In the genomic region with DNA sequence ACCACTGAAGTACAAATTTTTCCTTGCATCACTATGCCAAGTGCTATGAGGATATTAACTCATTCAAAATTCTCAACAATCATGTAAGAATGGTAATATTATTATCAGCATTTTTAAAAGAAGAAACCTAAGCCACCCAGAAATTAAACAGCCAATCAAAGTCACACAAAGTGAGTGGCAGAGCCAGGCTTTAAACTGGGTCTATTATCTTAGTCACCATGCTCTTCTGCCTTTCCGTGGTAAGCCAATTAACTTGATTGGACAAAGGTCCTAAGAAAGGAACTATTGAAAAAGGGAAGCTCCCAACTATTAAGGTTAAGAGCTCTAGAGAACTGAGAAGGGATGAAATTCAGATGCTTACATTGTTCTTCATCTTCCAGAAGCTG, we compare ENCODE assay signal across 16 cellular contexts.
DNase-seq lines count a peak whose midpoint lies in the region; ATAC-seq and TF ChIP-seq lines count a peak whose summit lies in the region.
"Had no signal": no experiment of that assay in that cellular context is flagged by ENCODE, and none has a peak within 500 bp of the region (broad histone marks: within the 10 kb centered on the region; RNA-seq: fewer than 3 reads in every experiment).

No MANE protein-coding gene starts in this region.

- H3K36me3 Mint-ChIP-seq in CD4-positive, CD25-positive, alpha-beta regulatory T cell = no peaks in the 10 kb centered on the region
- no peaks in the 10 kb centered on the region for H3K36me3 Mint-ChIP-seq in activated T-helper 17 cell treated with anti-CD3 and anti-CD28 coated beads, Interleukin-2, amount 50 U/mL, for 72 hours (ENCODE audit: low read depth)
- H3K36me3 Mint-ChIP-seq: WTC11 had no signal

- H3K27me3 ChIP-seq in CD4-positive, CD25-positive, alpha-beta regulatory T cell (ENCODE audit: control insufficient read depth, insufficient read depth, low read length) = no peaks in the 10 kb centered on the region
- H3K27me3 ChIP-seq in right cardiac atrium (ENCODE audit: control insufficient read depth, insufficient read depth) = no peaks in the 10 kb centered on the region
- no peaks in the 10 kb centered on the region for H3K27me3 ChIP-seq in vagina
- H3K27me3 ChIP-seq: gastrocnemius medialis, SJSA1 had no signal

- peaks cover 8 to 43% (median 21%) of the 10 kb centered on the region in 4 donors for H3K4me1 Mint-ChIP-seq in CD4-positive, CD25-positive, alpha-beta regulatory T cell
- H3K4me1 Mint-ChIP-seq in activated T-helper 17 cell treated with anti-CD3 and anti-CD28 coated beads, Interleukin-2, amount 50 U/mL, for 72 hours = peaks cover 12% of the 10 kb centered on the region
- H3K4me1 Mint-ChIP-seq: nephron, WTC11 had no signal

- H3K27ac Mint-ChIP-seq in CD4-positive, CD25-positive, alpha-beta regulatory T cell = peak overlapping the region; percentile 86 to 99 (median 91)
- H3K27ac Mint-ChIP-seq in activated T-helper 17 cell treated with anti-CD3 and anti-CD28 coated beads, Interleukin-2, amount 50 U/mL, for 72 hours = peak overlapping the region; percentile 88
- H3K27ac Mint-ChIP-seq: dendritic cell treated with granulocyte-macrophage colony-stimulating factor and Interleukin-4, amounts not matched to agents 40 ng/mL and 50 ng/mL, for 4 days; nephron; WTC11 had no signal

- no peaks in the 10 kb centered on the region for H3K36me3 ChIP-seq in CD4-positive, CD25-positive, alpha-beta regulatory T cell (ENCODE audit: control insufficient read depth, insufficient read depth, low read length)
- no peaks in the 10 kb centered on the region for H3K36me3 ChIP-seq in vagina
- H3K36me3 ChIP-seq: BLaER1, gastrocnemius medialis, SJSA1 had no signal

- TF ChIP-seq CTCF in vagina (IDR thresholded peaks at IDR 0.05) = no peak

- H3K4me3 Mint-ChIP-seq in CD4-positive, CD25-positive, alpha-beta regulatory T cell = peak overlapping the region; percentile 76 to 94 (median 86)
- peak overlapping the region; percentile 84 for H3K4me3 Mint-ChIP-seq in activated T-helper 17 cell treated with anti-CD3 and anti-CD28 coated beads, Interleukin-2, amount 50 U/mL, for 72 hours
- H3K4me3 Mint-ChIP-seq: dendritic cell treated with granulocyte-macrophage colony-stimulating factor and Interleukin-4, amounts not matched to agents 40 ng/mL and 50 ng/mL, for 4 days; nephron; WTC11 had no signal

- 66% methylated on average over 1 of the region's 1 CpG for WGBS in right cardiac atrium

- peaks cover 4% of the 10 kb centered on the region for H3K27me3 Mint-ChIP-seq in CD4-positive, CD25-positive, alpha-beta regulatory T cell
- H3K27me3 Mint-ChIP-seq in activated T-helper 17 cell treated with anti-CD3 and anti-CD28 coated beads, Interleukin-2, amount 50 U/mL, for 72 hours = peaks cover 3% of the 10 kb centered on the region
- H3K27me3 Mint-ChIP-seq: dendritic cell treated with granulocyte-macrophage colony-stimulating factor and Interleukin-4, amounts not matched to agents 40 ng/mL and 50 ng/mL, for 4 days had no signal

- ATAC-seq in CD4-positive, CD25-positive, alpha-beta regulatory T cell (ENCODE audit: low read depth in 2 of 2) = peak in 1 of 2 donors; percentile 9
- ATAC-seq in GM18517 (IDR thresholded peaks at IDR 0.05; ENCODE audit: unreplicated experiment) = peak; percentile 18
- peak; percentile 9 for ATAC-seq in HG02870 (IDR thresholded peaks at IDR 0.05; ENCODE audit: unreplicated experiment)
- peak; percentile 0 for ATAC-seq in activated T-helper 17 cell treated with anti-CD3 and anti-CD28 coated beads, Interleukin-2, amount 50 U/mL, for 72 hours (replicated peaks)
- no peak for ATAC-seq in right cardiac atrium
- ATAC-seq: gastrocnemius medialis, WTC11 had no signal

- no peak for TF ChIP-seq POLR2A in vagina (IDR thresholded peaks at IDR 0.05)

- H3K4me1 ChIP-seq in CD4-positive, CD25-positive, alpha-beta regulatory T cell (ENCODE audit: control insufficient read depth, insufficient read depth, low read length, poor library complexity, severe bottlenecking) = peaks cover 9% of the 10 kb centered on the region
- H3K4me1 ChIP-seq in right cardiac atrium (ENCODE audit: control insufficient read depth, insufficient read depth, low read length) = no peaks in the 10 kb centered on the region
- H3K4me1 ChIP-seq in vagina = no peaks in the 10 kb centered on the region
- H3K4me1 ChIP-seq: BLaER1, gastrocnemius medialis, SJSA1 had no signal

- intact Hi-C loops in right cardiac atrium (cut with DNase I) = no loop called here
- intact Hi-C loops in vagina (cut with DNase I) = no loop called here

- peak overlapping the region; percentile 51 for H3K27ac ChIP-seq in CD4-positive, CD25-positive, alpha-beta regulatory T cell (ENCODE audit: insufficient read depth, low read length, poor library complexity, severe bottlenecking)
- H3K27ac ChIP-seq in right cardiac atrium (ENCODE audit: low read length) = no peak overlapping the region
- H3K27ac ChIP-seq in vagina = no peak overlapping the region
- H3K27ac ChIP-seq: BLaER1, gastrocnemius medialis, SJSA1 had no signal

- peak overlapping the region; percentile 81 for H3K4me3 ChIP-seq in CD4-positive, CD25-positive, alpha-beta regulatory T cell (ENCODE audit: low read depth, low read length)
- H3K4me3 ChIP-seq in right cardiac atrium (ENCODE audit: low read length) (no peak overlapping the region), vagina (no peak overlapping the region)
- H3K4me3 ChIP-seq: BLaER1, gastrocnemius medialis, SJSA1 had no signal

- no peaks in the 10 kb centered on the region for H3K9me3 Mint-ChIP-seq in CD4-positive, CD25-positive, alpha-beta regulatory T cell
- no peaks in the 10 kb centered on the region for H3K9me3 Mint-ChIP-seq in activated T-helper 17 cell treated with anti-CD3 and anti-CD28 coated beads, Interleukin-2, amount 50 U/mL, for 72 hours
- H3K9me3 Mint-ChIP-seq: dendritic cell treated with granulocyte-macrophage colony-stimulating factor and Interleukin-4, amounts not matched to agents 40 ng/mL and 50 ng/mL, for 4 days; WTC11 had no signal

- no peak for DNase-seq in CD4-positive, CD25-positive, alpha-beta regulatory T cell
- DNase-seq in SHP77 treated with DMSO at 0.1 percent for 48 hours (lab: John Stamatoyannopoulos, UW) = no peak
- no peak for DNase-seq in right cardiac atrium
- no peak for DNase-seq in SIG-M5 (lab: John Stamatoyannopoulos, UW)
- DNase-seq in vagina (ENCODE audit: extremely low spot score in 2 of 2) = no peak
- DNase-seq: gastrocnemius medialis, NCI-H1048, NCI-H524 treated with DMSO at 0.1 percent for 48 hours had no signal

- H3K9me3 ChIP-seq in CD4-positive, CD25-positive, alpha-beta regulatory T cell (ENCODE audit: control insufficient read depth in 2 of 2, low read length in 2 of 2) = no peaks in the 10 kb centered on the region
- H3K9me3 ChIP-seq in right cardiac atrium (ENCODE audit: control insufficient read depth, low read length) (no peaks in the 10 kb centered on the region), vagina (no peaks in the 10 kb centered on the region)
- H3K9me3 ChIP-seq: BLaER1, gastrocnemius medialis, SJSA1 had no signal

Comparison
In these comparisons a context has a peak if more than half of its experiments do, and no peak if none do; other contexts are left out.
1. ATAC-seq: peak in GM18517 (single experiment), HG02870 (single experiment) and activated T-helper 17 cell treated with anti-CD3 and anti-CD28 coated beads, Interleukin-2, amount 50 U/mL, for 72 hours (single experiment); none in right cardiac atrium (0 of 2).